1 cellular context compared by ENCODE assay signal in genomic region chr5:130479045-130479804, GRCh38.
TF ChIP-seq lines count a peak whose summit lies in the region.

No MANE protein-coding gene starts in this region.

TF ChIP-seq in GM12878, 131 proteins besides CTCF, POLR2A, EP300 and RAD21 (continued from another document):
- TF ChIP-seq EZH2 (IDR thresholded peaks at IDR 0.05; ENCODE audit: borderline replicate concordance, control insufficient read depth, low read depth, low read length): no peak
